In the genomic region with DNA sequence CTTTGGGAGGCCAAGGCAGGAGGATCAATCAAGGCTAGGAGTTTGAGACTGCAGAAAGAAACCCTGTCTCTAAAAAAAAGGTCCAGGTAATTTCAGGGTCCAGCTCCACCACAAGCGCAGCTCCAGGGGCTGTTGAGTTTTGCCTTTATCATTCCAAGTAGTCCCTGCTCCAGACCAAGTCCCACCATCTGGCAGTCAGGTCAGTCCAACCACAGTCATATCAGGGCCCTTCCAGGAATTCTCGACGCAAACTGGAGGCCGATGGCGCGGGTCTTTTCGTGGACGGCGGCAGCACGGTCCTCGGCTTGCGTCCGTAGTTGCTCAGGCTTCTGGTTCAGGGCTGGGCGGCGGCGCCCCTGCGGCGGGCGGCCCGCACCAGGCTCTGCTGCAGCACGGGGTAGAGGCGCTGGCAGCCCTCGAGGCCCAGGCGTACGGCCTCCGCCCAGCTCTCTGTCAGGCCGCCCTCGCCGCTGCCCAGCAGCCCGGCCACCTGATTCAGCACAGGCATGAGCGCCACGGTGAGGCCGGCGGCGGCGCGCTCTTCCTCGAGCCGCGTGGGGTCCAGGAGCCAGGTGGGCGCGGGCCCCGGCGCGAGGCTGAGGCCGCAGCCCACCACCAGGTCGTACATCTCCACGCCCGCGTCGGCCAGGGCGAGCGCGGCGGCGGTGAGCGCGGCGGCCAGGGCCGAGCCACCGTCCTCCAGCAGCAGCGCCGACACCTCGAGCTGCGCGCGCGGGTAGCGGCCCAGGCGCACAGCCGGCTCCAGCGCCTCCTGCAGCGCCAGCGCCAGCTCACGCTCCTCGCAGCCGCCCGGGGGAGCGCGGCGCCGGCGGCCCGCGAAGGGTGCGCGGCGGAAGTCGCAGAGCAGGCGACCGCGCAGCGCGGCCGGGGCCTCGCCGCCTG, we compare ENCODE assay signal across 8 cellular contexts. TPM values are rescaled to one million over a fixed set of nuclear protein-coding genes. Genes with fewer than 3 reads are reported as not detected.
DNase-seq lines count a peak whose midpoint lies in the region; TF ChIP-seq lines count a peak whose summit lies in the region.

No MANE protein-coding gene starts in this region.

- H2AFZ ChIP-seq in Loucy (ENCODE audit: low read length) (no peak overlapping the region; the same call in 1 of the 2 replicates), neural cell (ENCODE audit: low read depth, low read length) (no peak overlapping the region)

- POLR2A ChIA-PET in HEK293 (lab: Yijun Ruan, JAX), result interaction anchor here (1.0 to 2.3 kb wide), 4 partner anchors 12 to 95 kb away, joined by 3 to 17 read pairs (median 4); a partner anchor contains a TSS

- H3K4me2 ChIP-seq in Loucy (ENCODE audit: low read depth, low read length, poor library complexity, severe bottlenecking) (peak overlapping the region; percentile 78), neural cell (ENCODE audit: low read length) (peak overlapping the region; percentile 30)

- H3K4me3 ChIP-seq in HEK293 (ENCODE audit: low read depth, low read length) (peak overlapping the region; percentile 58), Loucy (ENCODE audit: low read length, poor library complexity, severe bottlenecking) (peak overlapping the region; percentile 97), fibroblast of mammary gland (ENCODE audit: control insufficient read depth, low read depth, low read length) (peak overlapping the region; percentile 59), neural cell (ENCODE audit: low read length) (peak overlapping the region; percentile 79)

- H3K9ac ChIP-seq in Loucy (ENCODE audit: low read depth, low read length, poor library complexity, severe bottlenecking), result peak overlapping the region; percentile 80
- H3K9ac ChIP-seq in neural cell (ENCODE audit: low read length), result peak overlapping the region; percentile 80

- no peaks in the 10 kb centered on the region for H3K27me3 ChIP-seq in Loucy (ENCODE audit: insufficient read depth, low read length, poor library complexity, severe bottlenecking)
- no peaks in the 10 kb centered on the region for H3K27me3 ChIP-seq in neural cell (ENCODE audit: insufficient read depth, low read depth, low read length)

- H3K27ac ChIP-seq in HEK293 (ENCODE audit: extremely low read depth, low read depth, low read length) (peak overlapping the region; percentile 95), neural cell (ENCODE audit: low read length) (peak overlapping the region; percentile 39)

- CTCF ChIA-PET in HEK293 (lab: Yijun Ruan, JAX), result interaction anchor here (0.7 to 3.4 kb wide), 6 partner anchors 11 to 1378 kb away, joined by 3 to 24 read pairs (median 14); no protein-coding TSS in a partner anchor

- H3F3A ChIP-seq in Loucy (ENCODE audit: low read depth), result peaks cover 6% of the 10 kb centered on the region; the same call in 1 of the 2 replicates
- peaks cover 4% of the 10 kb centered on the region for H3F3A ChIP-seq in neural cell (ENCODE audit: insufficient read depth, low read length, poor library complexity, severe bottlenecking)

- H4K20me1 ChIP-seq in Loucy (ENCODE audit: insufficient read depth, low read length, poor library complexity, severe bottlenecking), result peaks cover 28% of the 10 kb centered on the region
- H4K20me1 ChIP-seq in neural cell (ENCODE audit: insufficient read depth), result no peaks in the 10 kb centered on the region

- no peaks in the 10 kb centered on the region for H3K4me1 ChIP-seq in HEK293 (ENCODE audit: control insufficient read depth, insufficient read depth, low read length)
- H3K4me1 ChIP-seq in Loucy (ENCODE audit: insufficient read depth, low read length, poor library complexity, severe bottlenecking), result peaks cover 8% of the 10 kb centered on the region

- TF ChIP-seq RAD21 in neural cell (conservative IDR thresholded peaks at IDR 0.05), result no peak

- peak; percentile 17 to 77 (median 62) for DNase-seq in NCI-H1417 (lab: John Stamatoyannopoulos, UW)
- DNase-seq in NCI-H1417 treated with DMSO at 0.1 percent for 48 hours (lab: John Stamatoyannopoulos, UW), result no peak
- peak; percentile 73 for DNase-seq in activated CD8-positive, alpha-beta memory T cell treated with anti-CD3 and anti-CD28 coated beads, Interleukin-2, amount 50 U/mL, for 48 hours
- DNase-seq in fibroblast of mammary gland (ENCODE audit: low read depth), result peak; percentile 36
- no peak for DNase-seq in DMS79 treated with DMSO at 0.1 percent for 48 hours (lab: John Stamatoyannopoulos, UW)

- H3K36me3 ChIP-seq in HEK293 (ENCODE audit: control insufficient read depth in 2 of 2, insufficient read depth in 1 of 2, low read length in 2 of 2), result peaks cover 11 to 51% of the 10 kb centered on the region in 2 experiments; a peak in 2 of 3 replicates
- peaks cover 38% of the 10 kb centered on the region; the same call in 1 of the 2 replicates for H3K36me3 ChIP-seq in Loucy (ENCODE audit: insufficient read depth, low read length)
- no peaks in the 10 kb centered on the region for H3K36me3 ChIP-seq in neural cell (ENCODE audit: insufficient read depth, low read length)

- TF ChIP-seq CTCF in HEK293 (tag by site-specific recombination; IDR thresholded peaks at IDR 0.05) (peak; percentile 37; the same call in 1 of the 2 replicates), Loucy (conservative IDR thresholded peaks at IDR 0.05; ENCODE audit: low read length) (0 out of 2 replicates have a peak, but pooled peaks have one; percentile 9), fibroblast of mammary gland (conservative IDR thresholded peaks at IDR 0.05; ENCODE audit: control insufficient read depth, insufficient read depth, low read depth, low read length) (no peak), neural cell (IDR thresholded peaks at IDR 0.05; ENCODE audit: poor library complexity, severe bottlenecking) (no peak)

- TF ChIP-seq EP300 in neural cell (conservative IDR thresholded peaks at IDR 0.05; ENCODE audit: poor library complexity, severe bottlenecking), result no peak

- H3K9me2 ChIP-seq in Loucy (replicated peaks; ENCODE audit: low read depth, low read length) (no peaks in the 10 kb centered on the region), neural cell (ENCODE audit: insufficient read depth, low read length) (no peaks in the 10 kb centered on the region)

- H3K9me3 ChIP-seq in HEK293 (ENCODE audit: control insufficient read depth, insufficient read depth, low read depth, low read length) (no peaks in the 10 kb centered on the region), Loucy (ENCODE audit: insufficient read depth, low read depth, low read length) (no peaks in the 10 kb centered on the region), neural cell (ENCODE audit: low read length) (no peaks in the 10 kb centered on the region)

- peaks cover 46% of the 10 kb centered on the region for H3K79me2 ChIP-seq in Loucy (ENCODE audit: insufficient read depth, low read length)
- peaks cover 15% of the 10 kb centered on the region for H3K79me2 ChIP-seq in neural cell (replicated peaks; ENCODE audit: insufficient read depth, low read length)

TF ChIP-seq in HEK293, 187 proteins besides CTCF, POLR2A, EP300 and RAD21 (continues in another document):
- TF ChIP-seq GLI2 (tag by site-specific recombination; IDR thresholded peaks at IDR 0.05; ENCODE audit: borderline replicate concordance, low read depth), result no peak
- TF ChIP-seq ZBTB17 (tag by site-specific recombination; IDR thresholded peaks at IDR 0.05), result peak; percentile 16; the same call in 1 of the 2 replicates
- TF ChIP-seq, protein P1, sequence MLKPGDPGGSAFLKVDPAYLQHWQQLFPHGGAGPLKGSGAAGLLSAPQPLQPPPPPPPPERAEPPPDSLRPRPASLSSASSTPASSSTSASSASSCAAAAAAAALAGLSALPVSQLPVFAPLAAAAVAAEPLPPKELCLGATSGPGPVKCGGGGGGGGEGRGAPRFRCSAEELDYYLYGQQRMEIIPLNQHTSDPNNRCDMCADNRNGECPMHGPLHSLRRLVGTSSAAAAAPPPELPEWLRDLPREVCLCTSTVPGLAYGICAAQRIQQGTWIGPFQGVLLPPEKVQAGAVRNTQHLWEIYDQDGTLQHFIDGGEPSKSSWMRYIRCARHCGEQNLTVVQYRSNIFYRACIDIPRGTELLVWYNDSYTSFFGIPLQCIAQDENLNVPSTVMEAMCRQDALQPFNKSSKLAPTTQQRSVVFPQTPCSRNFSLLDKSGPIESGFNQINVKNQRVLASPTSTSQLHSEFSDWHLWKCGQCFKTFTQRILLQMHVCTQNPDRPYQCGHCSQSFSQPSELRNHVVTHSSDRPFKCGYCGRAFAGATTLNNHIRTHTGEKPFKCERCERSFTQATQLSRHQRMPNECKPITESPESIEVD (tag by site-specific recombination; IDR thresholded peaks at IDR 0.05), result no peak

TF ChIP-seq in neural cell, 6 proteins besides CTCF, POLR2A, EP300 and RAD21 (continues in another document):
- TF ChIP-seq POLR2AphosphoS5 (IDR thresholded peaks at IDR 0.05) (no peak), MXI1 (conservative IDR thresholded peaks at IDR 0.05; ENCODE audit: poor library complexity, severe bottlenecking) (no peak), TAF1 (IDR thresholded peaks at IDR 0.05; ENCODE audit: low read depth) (no peak), SMC3 (conservative IDR thresholded peaks at IDR 0.05; ENCODE audit: poor library complexity) (no peak)
- TF ChIP-seq, protein P2, sequence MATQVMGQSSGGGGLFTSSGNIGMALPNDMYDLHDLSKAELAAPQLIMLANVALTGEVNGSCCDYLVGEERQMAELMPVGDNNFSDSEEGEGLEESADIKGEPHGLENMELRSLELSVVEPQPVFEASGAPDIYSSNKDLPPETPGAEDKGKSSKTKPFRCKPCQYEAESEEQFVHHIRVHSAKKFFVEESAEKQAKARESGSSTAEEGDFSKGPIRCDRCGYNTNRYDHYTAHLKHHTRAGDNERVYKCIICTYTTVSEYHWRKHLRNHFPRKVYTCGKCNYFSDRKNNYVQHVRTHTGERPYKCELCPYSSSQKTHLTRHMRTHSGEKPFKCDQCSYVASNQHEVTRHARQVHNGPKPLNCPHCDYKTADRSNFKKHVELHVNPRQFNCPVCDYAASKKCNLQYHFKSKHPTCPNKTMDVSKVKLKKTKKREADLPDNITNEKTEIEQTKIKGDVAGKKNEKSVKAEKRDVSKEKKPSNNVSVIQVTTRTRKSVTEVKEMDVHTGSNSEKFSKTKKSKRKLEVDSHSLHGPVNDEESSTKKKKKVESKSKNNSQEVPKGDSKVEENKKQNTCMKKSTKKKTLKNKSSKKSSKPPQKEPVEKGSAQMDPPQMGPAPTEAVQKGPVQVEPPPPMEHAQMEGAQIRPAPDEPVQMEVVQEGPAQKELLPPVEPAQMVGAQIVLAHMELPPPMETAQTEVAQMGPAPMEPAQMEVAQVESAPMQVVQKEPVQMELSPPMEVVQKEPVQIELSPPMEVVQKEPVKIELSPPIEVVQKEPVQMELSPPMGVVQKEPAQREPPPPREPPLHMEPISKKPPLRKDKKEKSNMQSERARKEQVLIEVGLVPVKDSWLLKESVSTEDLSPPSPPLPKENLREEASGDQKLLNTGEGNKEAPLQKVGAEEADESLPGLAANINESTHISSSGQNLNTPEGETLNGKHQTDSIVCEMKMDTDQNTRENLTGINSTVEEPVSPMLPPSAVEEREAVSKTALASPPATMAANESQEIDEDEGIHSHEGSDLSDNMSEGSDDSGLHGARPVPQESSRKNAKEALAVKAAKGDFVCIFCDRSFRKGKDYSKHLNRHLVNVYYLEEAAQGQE (IDR thresholded peaks at IDR 0.05; ENCODE audit: borderline replicate concordance), result no peak

RNA-seq across cellular contexts. Expression of a gene that starts 0.7 kb away (rescaled TPM):
- 45.3 and 56.6 TPM in 2 replicates for polyA plus RNA-seq in neural cell
- 60.3 and 67.7 TPM in 2 replicates for polyA minus RNA-seq in neural cell

RNA-seq across cellular contexts. Expression of a gene that starts 38.3 kb away (rescaled TPM):
- 33.7 and 56.4 TPM in 2 replicates for polyA plus RNA-seq in neural cell
- polyA minus RNA-seq in neural cell, result 63.3 and 67.7 TPM in 2 replicates

RNA-seq across cellular contexts. Expression of a gene that starts 48.0 kb away (rescaled TPM):
- 36.6 and 47.8 TPM in 2 replicates for polyA plus RNA-seq in neural cell
- 45.1 and 46.7 TPM in 2 replicates for polyA minus RNA-seq in neural cell

Comparison
In these comparisons a context has a peak if more than half of its experiments do, and no peak if none do; other contexts are left out.
1. DNase-seq: peak in NCI-H1417 (3 of 3), activated CD8-positive, alpha-beta memory T cell treated with anti-CD3 and anti-CD28 coated beads, Interleukin-2, amount 50 U/mL, for 48 hours (single experiment) and fibroblast of mammary gland (single experiment); none in NCI-H1417 treated with DMSO at 0.1 percent for 48 hours (single experiment) and DMS79 treated with DMSO at 0.1 percent for 48 hours (single experiment).
2. CTCF ChIP-seq: peak in HEK293 (single experiment) and Loucy (single experiment); none in fibroblast of mammary gland (single experiment) and neural cell (single experiment).
3. Peak in every context shown above with its lines, with median percentiles within 50 percentile points of each other: H3K4me3 ChIP-seq.